ENCODE assay signal across 8 cellular contexts in genomic region chr7:148575640-148576411, GRCh38. TPM values are rescaled to one million over a fixed set of nuclear protein-coding genes. Genes with fewer than 3 reads are reported as not detected.
DNase-seq lines count a peak whose midpoint lies in the region; ATAC-seq lines count a peak whose summit lies in the region.

No MANE protein-coding gene starts in this region.

- peak; percentile 73 for DNase-seq in Ammon's horn (ENCODE audit: low spot score)
- DNase-seq in NCI-H460 (ENCODE audit: extremely low read depth, low read depth): peak; percentile 55
- peak; percentile 81 to 83 for DNase-seq in activated CD4-positive, alpha-beta T cell treated with anti-CD3 and anti-CD28 coated beads, Interleukin-2, amount 50 U/mL, for 48 hours
- peak; percentile 73 for DNase-seq in ecto neural progenitor cell (ENCODE audit: low spot score)
- peak; percentile 69 for DNase-seq in midbrain (lab: John Stamatoyannopoulos, UW)
- DNase-seq in stimulated activated CD8-positive, alpha-beta memory T cell treated with anti-CD3 and anti-CD28 coated beads, Interleukin-4, amount 100 ng/mL, for 4 hours (ENCODE audit: low read depth in 2 of 2, low spot score in 1 of 2): peak; percentile 24 to 59

- ATAC-seq in GM19025 (IDR thresholded peaks at IDR 0.05; ENCODE audit: low read depth, unreplicated experiment) (peak; percentile 82), HG03354 (IDR thresholded peaks at IDR 0.05; ENCODE audit: poor library complexity, severe bottlenecking, unreplicated experiment) (peak; percentile 92)

RNA-seq across cellular contexts. Expression of gene C7orf33, which starts 14.7 kb away (rescaled TPM):
- total RNA-seq in NCI-H460 (2014; rRNA removed; shearing (Covaris generic)): not detected in 2 replicates
- polyA plus RNA-seq in NCI-H460 (2014; cell fraction: nucleus; rRNA removed): not detected in 2 replicates

Comparison
In these comparisons a context has a peak if more than half of its experiments do, and no peak if none do; other contexts are left out.
1. Peak in every context shown above with its lines: DNase-seq and ATAC-seq.